ENCODE assay signal across 25 cellular contexts in the genomic region with DNA sequence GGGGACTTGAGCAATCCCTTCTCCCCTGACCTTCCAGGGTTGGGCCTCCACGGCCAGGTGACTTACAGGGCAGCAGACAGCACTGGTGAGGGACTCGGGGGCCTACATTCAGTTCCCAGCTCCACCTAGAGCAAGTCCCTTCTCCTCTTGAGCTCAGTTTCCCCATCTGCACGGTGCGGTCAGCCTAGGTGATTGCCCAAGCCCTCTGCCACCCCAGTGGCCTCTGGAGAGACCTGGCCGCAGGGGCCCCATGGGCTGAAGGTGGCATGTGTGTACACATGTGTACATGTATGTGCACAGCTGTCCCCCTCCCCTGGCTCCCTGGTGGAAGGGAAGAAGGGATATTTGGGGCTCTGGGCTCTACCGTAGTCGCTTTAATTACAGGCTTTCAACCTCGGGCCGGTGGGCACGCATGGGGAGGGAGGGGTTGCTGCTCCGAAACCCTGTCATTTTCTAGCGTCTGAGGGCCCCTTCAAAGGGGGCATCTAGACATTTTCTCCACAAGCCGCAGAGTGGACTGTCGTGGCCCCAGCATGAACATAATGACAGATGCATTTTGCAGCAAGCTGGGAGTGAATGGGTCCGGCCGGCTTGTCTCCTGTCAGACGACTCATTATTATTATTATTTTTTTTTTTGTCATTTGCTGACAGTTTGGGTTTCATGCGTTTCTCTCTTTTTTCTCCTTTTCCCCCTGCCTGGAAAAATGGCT. TPM values are rescaled to one million over a fixed set of nuclear protein-coding genes. Genes with fewer than 3 reads are reported as not detected.
"Had no signal": no experiment of that assay in that cellular context is flagged by ENCODE, and none has a peak within 500 bp of the region (broad histone marks: within the 10 kb centered on the region; RNA-seq: fewer than 3 reads in every experiment).

No MANE protein-coding gene starts in this region.

- H3K4me2 ChIP-seq: smooth muscle cell had no signal

- H3K27ac ChIP-seq: coronary artery, lower lobe of right lung, prostate gland, right atrium auricular region, suprapubic skin, transverse colon, upper lobe of right lung, uterus had no signal

- H3K27me3 ChIP-seq: right atrium auricular region, suprapubic skin, transverse colon, upper lobe of right lung, uterus had no signal

- H3K4me3 Mint-ChIP-seq: immature natural killer cell; natural killer cell; neural crest cell; stimulated activated naive CD8-positive, alpha-beta T cell treated with anti-CD3 and anti-CD28 coated beads, Interleukin-15, amount 100 ng/mL, for 72 hours had no signal

- DNase-seq: dermis blood vessel endothelial cell; hypothalamus; immature natural killer cell; islet precursor cell; kidney glomerular epithelial cell; left colon; left ventricle myocardium superior; lower lobe of right lung; natural killer cell; stimulated activated CD4-positive, alpha-beta T cell treated with anti-CD3 and anti-CD28 coated beads, Interleukin-12 subunit alpha, Interleukin-12 subunit beta, amount 100 ng/mL, for 4 hours; stimulated activated CD4-positive, alpha-beta T cell treated with anti-CD3 and anti-CD28 coated beads, Interleukin-1b, Interleukin-23, amount 100 ng/mL, for 48 hours; stimulated activated CD4-positive, alpha-beta T cell treated with anti-CD3 and anti-CD28 coated beads, Interleukin-4, amount 100 ng/mL, for 1 hour; stimulated activated CD8-positive, alpha-beta memory T cell treated with anti-CD3 and anti-CD28 coated beads, Interleukin-4, amount 100 ng/mL, for 48 hours; stimulated activated naive CD4-positive, alpha-beta T cell; stimulated activated naive CD8-positive, alpha-beta T cell treated with anti-CD3 and anti-CD28 coated beads, Interleukin-15, amount 100 ng/mL, for 72 hours; transverse colon; upper lobe of right lung; uterus had no signal

- H3K4me1 Mint-ChIP-seq: immature natural killer cell; natural killer cell; stimulated activated naive CD8-positive, alpha-beta T cell treated with anti-CD3 and anti-CD28 coated beads, Interleukin-15, amount 100 ng/mL, for 72 hours had no signal

- ATAC-seq: left colon; left ventricle myocardium superior; lower lobe of right lung; natural killer cell; sciatic nerve; stimulated activated naive CD8-positive, alpha-beta T cell treated with anti-CD3 and anti-CD28 coated beads, Interleukin-15, amount 100 ng/mL, for 72 hours; upper lobe of right lung had no signal

- H3K36me3 Mint-ChIP-seq: immature natural killer cell, natural killer cell had no signal

- H3K36me3 ChIP-seq: prostate gland, transverse colon, uterus had no signal

- H3K9me3 ChIP-seq: lower lobe of right lung, prostate gland, right atrium auricular region, suprapubic skin, transverse colon, upper lobe of right lung, uterus had no signal

- H3K27ac Mint-ChIP-seq: immature natural killer cell; natural killer cell; stimulated activated naive CD8-positive, alpha-beta T cell treated with anti-CD3 and anti-CD28 coated beads, Interleukin-15, amount 100 ng/mL, for 72 hours had no signal

- H3K4me3 ChIP-seq: coronary artery, lower lobe of right lung, prostate gland, right atrium auricular region, smooth muscle cell, suprapubic skin, transverse colon, upper lobe of right lung, uterus had no signal

- H3K9me3 Mint-ChIP-seq: immature natural killer cell; natural killer cell; neural crest cell; stimulated activated naive CD8-positive, alpha-beta T cell treated with anti-CD3 and anti-CD28 coated beads, Interleukin-15, amount 100 ng/mL, for 72 hours had no signal

- H3K4me1 ChIP-seq: lower lobe of right lung, prostate gland, right atrium auricular region, suprapubic skin, transverse colon, upper lobe of right lung, uterus had no signal

RNA-seq across cellular contexts. Expression of gene ASS1, which starts 44.0 kb away (rescaled TPM):
- polyA plus RNA-seq: immature natural killer cell had no signal
